16 cellular contexts compared by ENCODE assay signal in the genomic region with DNA sequence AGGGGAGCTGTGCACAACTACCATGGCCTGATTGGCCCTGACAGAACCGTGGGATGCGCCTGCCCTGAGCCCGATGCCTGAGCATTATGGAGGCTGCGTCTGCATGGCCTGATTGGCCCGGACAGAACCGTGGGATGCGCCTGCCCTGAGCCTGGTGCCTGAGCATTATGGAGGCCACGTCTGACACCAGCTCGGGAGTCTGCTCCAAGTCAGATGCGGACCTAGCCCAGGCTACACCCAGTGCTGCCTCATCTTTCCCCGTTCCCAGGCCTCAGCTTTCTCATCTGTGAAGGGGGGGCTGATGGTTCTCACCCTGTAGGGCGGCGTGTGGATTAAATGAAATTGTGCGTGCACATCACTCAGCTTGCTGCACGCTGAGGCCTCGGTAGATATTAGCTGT. TPM values are rescaled to one million over a fixed set of nuclear protein-coding genes. Genes with fewer than 3 reads are reported as not detected.
DNase-seq lines count a peak whose midpoint lies in the region; ATAC-seq and TF ChIP-seq lines count a peak whose summit lies in the region.
"Had no signal": no experiment of that assay in that cellular context is flagged by ENCODE, and none has a peak within 500 bp of the region (broad histone marks: within the 10 kb centered on the region; RNA-seq: fewer than 3 reads in every experiment).

No MANE protein-coding gene starts in this region.

- H3K4me3 Mint-ChIP-seq in chondrocyte (ENCODE audit: unreplicated experiment) (no peak overlapping the region), natural killer cell (no peak overlapping the region)
- H3K4me3 Mint-ChIP-seq in effector memory CD8-positive, alpha-beta T cell, result no peak overlapping the region
- H3K4me3 Mint-ChIP-seq: HFFc6 had no signal

- peak; percentile 11 for DNase-seq in activated CD8-positive, alpha-beta memory T cell treated with anti-CD3 and anti-CD28 coated beads, Interleukin-2, amount 50 U/mL, for 4 hours
- DNase-seq in activated CD8-positive, alpha-beta memory T cell treated with anti-CD3 and anti-CD28 coated beads, Interleukin-2, amount 50 U/mL, for 48 hours, result no peak
- DNase-seq in chondrocyte (ENCODE audit: low spot score) (peak; percentile 57), natural killer cell (peak; percentile 2), upper lobe of left lung (peak; percentile 13 to 41), SIG-M5 treated with dmso at 0.1 percent for 504 hours (lab: John Stamatoyannopoulos, UW; ENCODE audit: unreplicated experiment) (no peak)
- DNase-seq in effector memory CD8-positive, alpha-beta T cell, result no peak
- DNase-seq: HFFc6, Karpas-422, NCI-H187 treated with DMSO at 0.1 percent for 48 hours, NCI-H446, NCI-H748 treated with DMSO at 0.1 percent for 48 hours, SIG-M5 had no signal

- no peak for TF ChIP-seq POLR2A in upper lobe of left lung (IDR thresholded peaks at IDR 0.05)

- H3K4me3 ChIP-seq in upper lobe of left lung, result no peak overlapping the region
- H3K4me3 ChIP-seq: BLaER1 treated with 17β-estradiol and CSF1 and Interleukin-3, amounts not matched to agents 10 nM and 100 nM had no signal

- no peak for TF ChIP-seq EP300 in upper lobe of left lung (IDR thresholded peaks at IDR 0.05)

- WGBS in upper lobe of left lung, 2 donors, result 92 to 96% methylated on average over 15 of the region's 16 CpGs

- no peak overlapping the region for H3K27ac Mint-ChIP-seq in chondrocyte (ENCODE audit: unreplicated experiment)
- H3K27ac Mint-ChIP-seq in natural killer cell, result no peak overlapping the region
- no peak overlapping the region for H3K27ac Mint-ChIP-seq in effector memory CD8-positive, alpha-beta T cell
- H3K27ac Mint-ChIP-seq: HFFc6 had no signal

- intact Hi-C loops in natural killer cell (cut with micrococcal nuclease), result no loop called here

- no peaks in the 10 kb centered on the region for H3K4me1 Mint-ChIP-seq in chondrocyte (ENCODE audit: low read depth)
- peaks cover 5 to 10% of the 10 kb centered on the region in 2 donors for H3K4me1 Mint-ChIP-seq in natural killer cell
- H3K4me1 Mint-ChIP-seq in effector memory CD8-positive, alpha-beta T cell (ENCODE audit: low read depth in 2 of 2), result peaks cover 1 to 21% of the 10 kb centered on the region in 2 donors

- H3K4me1 ChIP-seq in upper lobe of left lung, result no peaks in the 10 kb centered on the region

- no peaks in the 10 kb centered on the region for H3K27me3 ChIP-seq in upper lobe of left lung
- H3K27me3 ChIP-seq: BLaER1 treated with 17β-estradiol and CSF1 and Interleukin-3, amounts not matched to agents 10 nM and 100 nM had no signal

- H3K27me3 Mint-ChIP-seq in chondrocyte (ENCODE audit: low read depth) (no peaks in the 10 kb centered on the region), natural killer cell (ENCODE audit: low read depth in 2 of 2) (no peaks in the 10 kb centered on the region)
- no peaks in the 10 kb centered on the region for H3K27me3 Mint-ChIP-seq in effector memory CD8-positive, alpha-beta T cell

- H3K36me3 Mint-ChIP-seq in chondrocyte (ENCODE audit: low read depth) (peaks cover 14% of the 10 kb centered on the region), natural killer cell (no peaks in the 10 kb centered on the region)
- H3K36me3 Mint-ChIP-seq in effector memory CD8-positive, alpha-beta T cell (ENCODE audit: insufficient read depth), result peaks cover 13% of the 10 kb centered on the region

- H3K9me3 ChIP-seq in upper lobe of left lung, result no peaks in the 10 kb centered on the region

- H3K36me3 ChIP-seq in upper lobe of left lung, result peaks cover 12 to 40% (median 27%) of the 10 kb centered on the region in 4 donors

- ATAC-seq in natural killer cell, result no peak
- no peak for ATAC-seq in upper lobe of left lung (ENCODE audit: low FRiP score in 2 of 2)
- no peak for ATAC-seq in effector memory CD8-positive, alpha-beta T cell (replicated peaks)
- no peak for ATAC-seq in HG03571 (IDR thresholded peaks at IDR 0.05; ENCODE audit: unreplicated experiment)
- ATAC-seq: Panc1 had no signal

- H3K27ac ChIP-seq in upper lobe of left lung, result no peak overlapping the region
- H3K27ac ChIP-seq: BLaER1 treated with 17β-estradiol and CSF1 and Interleukin-3, amounts not matched to agents 10 nM and 100 nM had no signal

- TF ChIP-seq CTCF in chondrocyte (IDR thresholded peaks at IDR 0.05) (no peak), natural killer cell (IDR thresholded peaks at IDR 0.05) (no peak), upper lobe of left lung (IDR thresholded peaks at IDR 0.05) (no peak)

- H3K9me3 Mint-ChIP-seq in chondrocyte (ENCODE audit: low read depth) (peaks cover 5% of the 10 kb centered on the region), natural killer cell (no peaks in the 10 kb centered on the region)
- H3K9me3 Mint-ChIP-seq in effector memory CD8-positive, alpha-beta T cell, result no peaks in the 10 kb centered on the region

RNA-seq across cellular contexts. Expression of a gene that starts 7.3 kb away (rescaled TPM):
- total RNA-seq in chondrocyte (2.7 to 4.5 TPM (median 3.3 TPM) in 3 replicates), natural killer cell (10 to 100 TPM; 12.2 to 15.1 (median 12.3) TPM), upper lobe of left lung (10 to 100 TPM in 2 of 6 donors, 1 to 10 TPM in 4; 6.8 to 21.0 (median 9.4) TPM)

Comparison
In these comparisons a context has a peak if more than half of its experiments do, and no peak if none do; other contexts are left out.
1. DNase-seq: peak in activated CD8-positive, alpha-beta memory T cell treated with anti-CD3 and anti-CD28 coated beads, Interleukin-2, amount 50 U/mL, for 4 hours (single experiment), chondrocyte (single experiment), natural killer cell (single experiment) and upper lobe of left lung (2 of 2); none in activated CD8-positive, alpha-beta memory T cell treated with anti-CD3 and anti-CD28 coated beads, Interleukin-2, amount 50 U/mL, for 48 hours (single experiment), effector memory CD8-positive, alpha-beta T cell (0 of 3) and SIG-M5 treated with dmso at 0.1 percent for 504 hours (single experiment).